ENCODE assay signal across 27 cellular contexts in genomic region chr13:104198811-104199210, GRCh38.
"Had no signal": no experiment of that assay in that cellular context is flagged by ENCODE, and none has a peak within 500 bp of the region (broad histone marks: within the 10 kb centered on the region; RNA-seq: fewer than 3 reads in every experiment).

No MANE protein-coding gene starts in this region.

- H3K36me3 ChIP-seq: esophagus squamous epithelium, gastrocnemius medialis, heart right ventricle, left lung, lower lobe of right lung had no signal

- H3K27ac ChIP-seq: coronary artery, dorsolateral prefrontal cortex, epithelial cell of prostate, esophagus squamous epithelium, gastrocnemius medialis, heart right ventricle, left lung, lower lobe of right lung had no signal

- H3K4me3 Mint-ChIP-seq: mesothelial cell of epicardium, naive B cell had no signal

- H3K27me3 ChIP-seq: dorsolateral prefrontal cortex, esophagus squamous epithelium, gastrocnemius medialis, heart right ventricle, left lung had no signal

- H3K4me1 ChIP-seq: esophagus squamous epithelium, gastrocnemius medialis, heart right ventricle, left lung, lower lobe of right lung had no signal

- DNase-seq: dermis blood vessel endothelial cell; dorsolateral prefrontal cortex; effector CD4-positive, alpha-beta T cell; effector memory CD4-positive, alpha-beta T cell; erythroblast; esophagus squamous epithelium; foreskin fibroblast; foreskin melanocyte; gastrocnemius medialis; glutamatergic neuron; head of caudate nucleus; heart right ventricle; hippocampal formation; left cardiac atrium; left lung; left ventricle myocardium superior; lower lobe of right lung; mesenchymal stem cell; mucosa of descending colon; naive B cell had no signal

- H3K36me3 Mint-ChIP-seq: mesothelial cell of epicardium, naive B cell had no signal

- ATAC-seq: esophagus mucosa, gastrocnemius medialis, heart right ventricle, left cardiac atrium, left lung, left ventricle myocardium superior, lower lobe of right lung, mucosa of descending colon had no signal

- H3K4me3 ChIP-seq: coronary artery, dorsolateral prefrontal cortex, esophagus squamous epithelium, gastrocnemius medialis, heart right ventricle, left lung, lower lobe of right lung, mucosa of descending colon had no signal

- H3K4me1 Mint-ChIP-seq: naive B cell had no signal

- H3K9me3 ChIP-seq: esophagus squamous epithelium, gastrocnemius medialis, heart right ventricle, lower lobe of right lung, mucosa of descending colon had no signal

- FAIRE-seq: colon, islet of Langerhans, keratinocyte had no signal

- H3K27ac Mint-ChIP-seq: mesothelial cell of epicardium, naive B cell had no signal

- H3K27me3 Mint-ChIP-seq: naive B cell had no signal
